In the genomic region with DNA sequence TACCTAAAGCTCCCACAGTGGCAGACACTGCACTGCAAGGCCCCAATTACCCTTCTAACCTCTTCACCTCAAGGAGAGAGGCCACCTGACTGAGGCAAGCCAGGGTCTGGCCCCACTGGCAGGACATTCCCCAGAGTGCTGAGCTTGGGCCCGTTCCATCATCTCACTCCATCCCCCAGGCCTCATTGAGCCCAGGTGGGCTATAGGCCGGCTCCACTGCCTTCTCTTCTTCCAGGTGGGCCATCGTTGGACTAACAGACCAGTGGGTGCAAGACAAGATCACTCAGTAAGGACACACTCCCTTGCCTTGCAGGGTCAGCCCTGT, we compare ENCODE assay signal across 10 cellular contexts. TPM values are rescaled to one million over a fixed set of nuclear protein-coding genes. Genes with fewer than 3 reads are reported as not detected.
"Had no signal": no experiment of that assay in that cellular context is flagged by ENCODE, and none has a peak within 500 bp of the region (broad histone marks: within the 10 kb centered on the region; RNA-seq: fewer than 3 reads in every experiment).

No MANE protein-coding gene starts in this region.

- DNase-seq: GM23248, GOT3, H7, HFFc6 had no signal

- H3K9me3 Mint-ChIP-seq: HFFc6, IgD-negative memory B cell had no signal

- H3K27ac Mint-ChIP-seq: HFFc6, IgD-negative memory B cell had no signal

- ATAC-seq: HCT116, HepG2 had no signal

- H3K27ac ChIP-seq: GM23248, HL-60 had no signal

- H3K4me3 Mint-ChIP-seq: HFFc6, IgD-negative memory B cell had no signal

- H3K27me3 Mint-ChIP-seq: IgD-negative memory B cell had no signal

RNA-seq across cellular contexts. Expression of a gene that starts 25.4 kb away (rescaled TPM):
- total RNA-seq: GM23248, H4, HepG2, HT1080 had no signal
